Comparison of ENCODE assay signal across 8 cellular contexts in genomic region chr5:42908509-42909488, GRCh38.
A peak's percentile ranks its signal among the peaks of the same experiment; 100 is the strongest.
DNase-seq lines count a peak whose midpoint lies in the region; ATAC-seq and TF ChIP-seq lines count a peak whose summit lies in the region.

No MANE protein-coding gene starts in this region.

- H3K27me3 ChIP-seq in dorsolateral prefrontal cortex (no peaks in the 10 kb centered on the region), liver (ENCODE audit: control insufficient read depth in 4 of 4, insufficient read depth in 4 of 4, low read length in 3 of 4) (no peaks in the 10 kb centered on the region)

- H3K4me3 ChIP-seq in dorsolateral prefrontal cortex (peak overlapping the region; percentile 40 to 94 (median 65)), liver (ENCODE audit: low read depth in 1 of 3, low read length in 3 of 3) (peak overlapping the region; percentile 29 to 84 (median 51))

- H3K27ac ChIP-seq in dorsolateral prefrontal cortex (peak overlapping the region in 10 of 59 donors; percentile 2 to 70 (median 27)), liver (ENCODE audit: low read depth in 1 of 2, low read length in 2 of 2) (no peak overlapping the region)

- peak overlapping the region; percentile 2 to 72 for H3K9ac ChIP-seq in liver (ENCODE audit: low read depth in 1 of 2, low read length in 2 of 2)

- TF ChIP-seq RAD21 in liver (IDR thresholded peaks at IDR 0.05), result peak; percentile 69 to 73

- TF ChIP-seq CTCF in dorsolateral prefrontal cortex (IDR thresholded peaks at IDR 0.05 in 54 of 56, conservative IDR thresholded peaks at IDR 0.05 in 2 of 56; ENCODE audit: low read depth in 1 of 56, partially characterized antibody in 56 of 56) (peak; percentile 58 to 94 (median 86)), liver (IDR thresholded peaks at IDR 0.05; ENCODE audit: low read depth, low read length, missing input control) (peak; percentile 86)

- DNase-seq in C1 segment of cervical spinal cord (lab: John Stamatoyannopoulos, UW), result peak; percentile 3 to 83 (median 70)
- DNase-seq in NCI-H526 (lab: John Stamatoyannopoulos, UW), result peak; percentile 77 to 96
- DNase-seq in activated CD4-positive, alpha-beta T cell treated with anti-CD3 and anti-CD28 coated beads, Interleukin-2, amount 50 U/mL, for 1 hour, result peak; percentile 90
- peak; percentile 71 to 91 (median 89) for DNase-seq in dorsolateral prefrontal cortex
- DNase-seq in stimulated activated CD4-positive, alpha-beta T cell treated with anti-CD3 and anti-CD28 coated beads, Interleukin-2, amount 100 ng/mL, for 48 hours, result peak; percentile 82 to 85

- intact Hi-C loops in dorsolateral prefrontal cortex (cut with DNase I), result loop anchor here (1.0 to 10.0 kb wide), 3 partner anchors 132 to 196 kb away; partner anchors contain the start of gene ANXA2R (in 2 of the 2)

- peak; percentile 89 for ATAC-seq in GM19372 (IDR thresholded peaks at IDR 0.05; ENCODE audit: low read depth, unreplicated experiment)
- ATAC-seq in HG03520 (IDR thresholded peaks at IDR 0.05; ENCODE audit: unreplicated experiment), result peak; percentile 90

- H3K36me3 ChIP-seq in liver (ENCODE audit: control insufficient read depth in 4 of 4, insufficient read depth in 3 of 4, low read depth in 1 of 4, low read length in 3 of 4), result no peaks in the 10 kb centered on the region

- H3K9me3 ChIP-seq in liver (ENCODE audit: control insufficient read depth in 4 of 4, low read length in 3 of 4), result no peaks in the 10 kb centered on the region

- H3K4me1 ChIP-seq in liver (ENCODE audit: control insufficient read depth in 4 of 4, insufficient read depth in 4 of 4, low read length in 3 of 4), result peaks cover 0 to 8% (median 6%) of the 10 kb centered on the region in 4 donors

- 5% methylated on average over 30 of the region's 30 CpGs for WGBS in liver

TF ChIP-seq in liver, 16 proteins besides CTCF, POLR2A, EP300 and RAD21:
- TF ChIP-seq YY1 (IDR thresholded peaks at IDR 0.05), result no peak
- no peak for TF ChIP-seq RXRA (IDR thresholded peaks at IDR 0.05)
- no peak for TF ChIP-seq NR2F2 (IDR thresholded peaks at IDR 0.05)
- TF ChIP-seq HNF4A (conservative IDR thresholded peaks at IDR 0.05), result no peak
- TF ChIP-seq SP1 (IDR thresholded peaks at IDR 0.05), result no peak
- TF ChIP-seq FOXA1 (IDR thresholded peaks at IDR 0.05), result no peak
